In the genomic region with DNA sequence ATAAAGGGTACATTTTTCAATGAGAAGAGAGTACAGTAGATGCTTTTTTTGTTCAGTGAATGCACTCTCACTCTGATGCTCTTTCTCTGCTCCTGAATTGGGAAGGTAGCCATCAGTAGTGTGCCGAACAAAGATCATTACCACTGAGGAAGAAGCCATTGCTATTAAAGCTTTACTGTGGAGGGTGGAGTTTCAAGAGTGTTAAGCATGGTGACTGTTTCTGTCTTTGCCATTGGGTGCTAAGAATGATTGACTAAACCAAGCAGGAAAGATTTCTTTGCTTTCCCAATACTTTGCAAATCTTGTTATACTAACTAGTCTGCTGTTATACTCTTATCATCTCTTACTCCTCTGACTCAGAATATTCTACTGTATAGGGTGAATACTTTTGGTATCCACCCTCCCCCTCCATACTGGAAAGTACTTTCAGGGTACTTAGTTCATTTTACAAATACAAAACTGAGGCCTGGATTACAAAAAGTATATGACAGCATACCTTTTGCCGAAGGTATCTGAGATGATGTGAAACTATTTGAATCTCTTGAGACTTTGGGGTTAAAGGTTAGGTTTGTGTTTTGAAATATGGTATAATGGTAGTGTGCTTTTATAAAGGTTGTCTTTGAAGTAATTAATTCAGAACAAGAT, we compare ENCODE assay signal across 8 cellular contexts. TPM values are rescaled to one million over a fixed set of nuclear protein-coding genes. Genes with fewer than 3 reads are reported as not detected.
DNase-seq lines count a peak whose midpoint lies in the region; ATAC-seq and TF ChIP-seq lines count a peak whose summit lies in the region.

No MANE protein-coding gene starts in this region.

- no peak overlapping the region for H2BK20ac ChIP-seq in H9 (ENCODE audit: low read depth, low read length, poor library complexity, severe bottlenecking)

- H3K27me3 ChIP-seq in CD4-positive, CD25-positive, alpha-beta regulatory T cell (ENCODE audit: control insufficient read depth, insufficient read depth, low read length) = no peaks in the 10 kb centered on the region
- no peaks in the 10 kb centered on the region for H3K27me3 ChIP-seq in H9 (ENCODE audit: insufficient read depth, low read length)
- no peaks in the 10 kb centered on the region for H3K27me3 ChIP-seq in effector memory CD4-positive, alpha-beta T cell (replicated peaks; ENCODE audit: control insufficient read depth, insufficient read depth, low read length, poor library complexity, severe bottlenecking)

- peak overlapping the region; percentile 95 for H3K27ac ChIP-seq in CD4-positive, CD25-positive, alpha-beta regulatory T cell (ENCODE audit: insufficient read depth, low read length, poor library complexity, severe bottlenecking)
- no peak overlapping the region for H3K27ac ChIP-seq in H9 (ENCODE audit: insufficient read length, low read depth, low read length)
- peak overlapping the region; percentile 94 for H3K27ac ChIP-seq in effector memory CD4-positive, alpha-beta T cell (ENCODE audit: insufficient read depth, low read length, poor library complexity, severe bottlenecking)

- no peak for TF ChIP-seq CTCF in H9 (conservative IDR thresholded peaks at IDR 0.05)

- no peak overlapping the region for H2BK12ac ChIP-seq in H9 (ENCODE audit: insufficient read length, low read depth, low read length)

- H3K4me2 ChIP-seq in H9 (ENCODE audit: insufficient read depth, insufficient read length, low read length) = peak overlapping the region; percentile 85

- peaks cover 4% of the 10 kb centered on the region for H3K23me2 ChIP-seq in H9 (ENCODE audit: insufficient read length, low read depth, low read length, poor library complexity, severe bottlenecking)

- no peak overlapping the region for H4K91ac ChIP-seq in H9 (ENCODE audit: insufficient read length, low read depth, low read length)

- H3K23ac ChIP-seq in H9 (ENCODE audit: insufficient read length, low read depth, low read length) = no peak overlapping the region

- no peaks in the 10 kb centered on the region for H3K9me3 Mint-ChIP-seq in CD4-positive, CD25-positive, alpha-beta regulatory T cell
- H3K9me3 Mint-ChIP-seq in H9 = peaks cover 3 to 5% of the 10 kb centered on the region in 2 experiments; a peak in 3 of 5 replicates
- peaks cover 0 to 5% (median 0%) of the 10 kb centered on the region in 7 donors for H3K9me3 Mint-ChIP-seq in naive B cell

- peak overlapping the region; percentile 85 for H3K9ac ChIP-seq in H9 (ENCODE audit: extremely low read depth, insufficient read length, low read length)

- peaks cover 16 to 52% (median 30%) of the 10 kb centered on the region in 4 donors for H3K4me1 Mint-ChIP-seq in CD4-positive, CD25-positive, alpha-beta regulatory T cell
- H3K4me1 Mint-ChIP-seq in H9 = peaks cover 13 to 15% of the 10 kb centered on the region in 2 experiments
- H3K4me1 Mint-ChIP-seq in naive B cell = peaks cover 28 to 42% (median 30%) of the 10 kb centered on the region in 3 donors

- no peak overlapping the region for H2AK5ac ChIP-seq in H9 (ENCODE audit: insufficient read length, low read length)

- no peaks in the 10 kb centered on the region for H3K79me1 ChIP-seq in H9 (ENCODE audit: insufficient read depth, low read depth, low read length, poor library complexity, severe bottlenecking)

- no peak overlapping the region for H4K5ac ChIP-seq in H9 (ENCODE audit: insufficient read length, low read depth, low read length)

- H3K14ac ChIP-seq in H9 (ENCODE audit: insufficient read depth, low read length) = no peak overlapping the region

- peaks cover 15% of the 10 kb centered on the region for H3K27me3 Mint-ChIP-seq in CD4-positive, CD25-positive, alpha-beta regulatory T cell
- peaks cover 5% of the 10 kb centered on the region; the same call in 1 of the 2 replicates for H3K27me3 Mint-ChIP-seq in H9 (ENCODE audit: low read depth)
- peaks cover 0 to 5% (median 0%) of the 10 kb centered on the region in 3 donors for H3K27me3 Mint-ChIP-seq in naive B cell

- H2BK5ac ChIP-seq in H9 (ENCODE audit: insufficient read length, low read length) = no peak overlapping the region

- H3K56ac ChIP-seq in H9 (ENCODE audit: insufficient read length, low read depth, low read length) = no peak overlapping the region

- H2BK15ac ChIP-seq in H9 (ENCODE audit: low read depth, low read length) = no peak overlapping the region

- intact Hi-C loops in posterior cingulate gyrus (cut with DNase I) = no loop called here

- H2BK120ac ChIP-seq in H9 (ENCODE audit: low read depth, low read length, poor library complexity, severe bottlenecking) = no peak overlapping the region

- H2AFZ ChIP-seq in H9 (ENCODE audit: low read length) = no peak overlapping the region

- peak overlapping the region; percentile 98 to 99 (median 99) for H3K27ac Mint-ChIP-seq in CD4-positive, CD25-positive, alpha-beta regulatory T cell
- peak overlapping the region; percentile 99 to 100 (median 99); a peak in 3 of 7 replicates for H3K27ac Mint-ChIP-seq in H9
- peak overlapping the region; percentile 68 to 100 (median 99) for H3K27ac Mint-ChIP-seq in naive B cell

- H4K20me1 ChIP-seq in H9 (ENCODE audit: control insufficient read depth, insufficient read depth, insufficient read length) = no peaks in the 10 kb centered on the region

- H3K4me1 ChIP-seq in CD4-positive, CD25-positive, alpha-beta regulatory T cell (ENCODE audit: control insufficient read depth, insufficient read depth, low read length, poor library complexity, severe bottlenecking) = peaks cover 33% of the 10 kb centered on the region
- no peaks in the 10 kb centered on the region for H3K4me1 ChIP-seq in H9 (ENCODE audit: insufficient read depth, low read length)
- H3K4me1 ChIP-seq in effector memory CD4-positive, alpha-beta T cell (ENCODE audit: control insufficient read depth, insufficient read depth, low read length, poor library complexity, severe bottlenecking) = no peaks in the 10 kb centered on the region

- H4K8ac ChIP-seq in H9 (replicated peaks; ENCODE audit: insufficient read length, low read depth, low read length) = no peak overlapping the region

- peaks cover 5% of the 10 kb centered on the region for H3K36me3 ChIP-seq in CD4-positive, CD25-positive, alpha-beta regulatory T cell (ENCODE audit: control insufficient read depth, insufficient read depth, low read length)
- no peaks in the 10 kb centered on the region for H3K36me3 ChIP-seq in effector memory CD4-positive, alpha-beta T cell (ENCODE audit: control insufficient read depth, insufficient read depth, low read length)

- TF ChIP-seq POLR2A in Raji (IDR thresholded peaks at IDR 0.05; ENCODE audit: insufficient read depth, low read depth, low read length) = peak; percentile 40; the same call in 1 of the 2 replicates

- DNase-seq in CD4-positive, CD25-positive, alpha-beta regulatory T cell = peak in 1 of 3 donors; percentile 44
- DNase-seq in H9 (no peak), naive B cell (no peak), posterior cingulate gyrus (no peak)
- DNase-seq in effector memory CD4-positive, alpha-beta T cell = no peak
- DNase-seq in effector CD8-positive, alpha-beta T cell (lab: John Stamatoyannopoulos, UW) = no peak

- H3K18ac ChIP-seq in H9 (ENCODE audit: insufficient read length, low read depth, low read length) = no peak overlapping the region

- H3T11ph ChIP-seq in H9 (ENCODE audit: low read length) = no peak overlapping the region

- WGBS in H9 (ENCODE audit: extremely low coverage, insufficient read length, low lambda C conversion rate) = no CpG with 5 or more reads among the region's 2 CpGs

- H3K4me3 Mint-ChIP-seq in CD4-positive, CD25-positive, alpha-beta regulatory T cell = peak overlapping the region; percentile 91 to 99 (median 98)
- peak overlapping the region; percentile 100 for H3K4me3 Mint-ChIP-seq in H9
- H3K4me3 Mint-ChIP-seq in naive B cell = peak overlapping the region; percentile 97 to 100 (median 100)

- H3K9me3 ChIP-seq in CD4-positive, CD25-positive, alpha-beta regulatory T cell (ENCODE audit: control insufficient read depth in 2 of 2, low read length in 2 of 2) = no peaks in the 10 kb centered on the region
- H3K9me3 ChIP-seq in H9 (ENCODE audit: control insufficient read depth, low read depth, low read length) = no peaks in the 10 kb centered on the region
- no peaks in the 10 kb centered on the region for H3K9me3 ChIP-seq in effector memory CD4-positive, alpha-beta T cell (ENCODE audit: control insufficient read depth, low read length)

- ATAC-seq in CD4-positive, CD25-positive, alpha-beta regulatory T cell (ENCODE audit: low read depth in 2 of 2) = no peak
- ATAC-seq in naive B cell (ENCODE audit: low read depth in 2 of 2) (no peak), HG02642 (IDR thresholded peaks at IDR 0.05; ENCODE audit: poor library complexity, unreplicated experiment) (no peak)

- no peak overlapping the region for H3K4ac ChIP-seq in H9 (ENCODE audit: low read depth, low read length)

- H3K4me3 ChIP-seq in CD4-positive, CD25-positive, alpha-beta regulatory T cell (ENCODE audit: low read depth, low read length) = peak overlapping the region; percentile 95
- H3K4me3 ChIP-seq in effector memory CD4-positive, alpha-beta T cell (ENCODE audit: insufficient read depth, low read depth, low read length, poor library complexity, severe bottlenecking) = peak overlapping the region; percentile 91

- H3K36me3 Mint-ChIP-seq in CD4-positive, CD25-positive, alpha-beta regulatory T cell = peaks cover 9% of the 10 kb centered on the region
- peaks cover 0 to 11% (median 6%) of the 10 kb centered on the region in 3 experiments; a peak in 4 of 7 replicates for H3K36me3 Mint-ChIP-seq in H9 (ENCODE audit: insufficient read depth in 1 of 3, low read depth in 3 of 3)
- H3K36me3 Mint-ChIP-seq in naive B cell = no peaks in the 10 kb centered on the region

- H3K79me2 ChIP-seq in H9 (ENCODE audit: insufficient read depth, low read length) = peaks cover 23% of the 10 kb centered on the region; the same call in 1 of the 2 replicates

RNA-seq across cellular contexts. Expression of a gene that starts 1.7 kb away (rescaled TPM):
- 115 TPM for total RNA-seq in CD4-positive, CD25-positive, alpha-beta regulatory T cell
- 100 to 1,000 TPM; 229 to 330 (median 265) TPM for polyA plus RNA-seq in CD4-positive, CD25-positive, alpha-beta regulatory T cell
- 217 and 224 TPM in 2 replicates for total RNA-seq in H9 (2021)
- polyA plus RNA-seq in naive B cell (ENCODE audit: low read depth in 6 of 6) = 100 to 1,000 TPM; 204 to 294 (median 234) TPM
